12 cellular contexts compared by ENCODE assay signal in genomic region chr5:158995694-158996173, GRCh38.
DNase-seq lines count a peak whose midpoint lies in the region; ATAC-seq and TF ChIP-seq lines count a peak whose summit lies in the region.
"Had no signal": no experiment of that assay in that cellular context is flagged by ENCODE, and none has a peak within 500 bp of the region (broad histone marks: within the 10 kb centered on the region; RNA-seq: fewer than 3 reads in every experiment).

No MANE protein-coding gene starts in this region.

- TF ChIP-seq POLR2A in adrenal gland (IDR thresholded peaks at IDR 0.05), result no peak

- 5 to 12% methylated on average over 6 of the region's 6 CpGs for WGBS in aorta, 2 donors
- WGBS in adrenal gland, 4 donors, result 50 to 67% (median 66%) methylated on average over 6 of the region's 6 CpGs

- H3K4me3 ChIP-seq in ascending aorta (no peak overlapping the region), aorta (ENCODE audit: low read length in 2 of 2) (no peak overlapping the region), adrenal gland (no peak overlapping the region)

- H3K9me3 ChIP-seq in ascending aorta (no peaks in the 10 kb centered on the region), aorta (ENCODE audit: control insufficient read depth, low read length) (no peaks in the 10 kb centered on the region), adrenal gland (replicated peaks in 1 of 3) (no peaks in the 10 kb centered on the region)

- H3K27ac ChIP-seq in ascending aorta, result peak overlapping the region; percentile 73 to 78
- peak overlapping the region; percentile 57 to 72 for H3K27ac ChIP-seq in aorta (ENCODE audit: low read depth in 1 of 2, low read length in 2 of 2)
- H3K27ac ChIP-seq in adrenal gland, result no peak overlapping the region

- TF ChIP-seq CTCF in ascending aorta (IDR thresholded peaks at IDR 0.05) (no peak), adrenal gland (IDR thresholded peaks at IDR 0.05) (no peak), GM20000 (IDR thresholded peaks at IDR 0.05; ENCODE audit: extremely low read depth, missing control alignments) (no peak)

- DNase-seq in Right ventricle myocardium superior (no peak), Right ventricle myocardium inferior (ENCODE audit: missing footprints) (no peak), ascending aorta (ENCODE audit: low spot score in 2 of 2) (no peak), aorta (no peak), adrenal gland (no peak), amygdala (lab: John Stamatoyannopoulos, UW) (no peak), GM20000 (ENCODE audit: low spot score) (no peak)
- DNase-seq: ACHN; activated CD8-positive, alpha-beta memory T cell treated with anti-CD3 and anti-CD28 coated beads, Interleukin-2, amount 10 ng/mL, durations not matched to agents 7 days and 5 days; islet precursor cell; NCI-H345 had no signal

- peaks cover 5 to 49% of the 10 kb centered on the region in 2 donors for H3K4me1 ChIP-seq in ascending aorta
- peaks cover 7 to 14% of the 10 kb centered on the region in 2 donors for H3K4me1 ChIP-seq in aorta (ENCODE audit: control insufficient read depth in 1 of 2, insufficient read depth in 2 of 2, low read length in 2 of 2)
- H3K4me1 ChIP-seq in adrenal gland (replicated peaks in 1 of 2), result peaks cover 0 to 4% of the 10 kb centered on the region in 2 donors

- intact Hi-C loops in Right ventricle myocardium superior (cut with DNase I), result no loop called here
- intact Hi-C loops in Right ventricle myocardium inferior (cut with DNase I), result no loop called here
- intact Hi-C loops in ascending aorta (cut with DNase I), result loop anchor here (2.0 to 5.0 kb wide), 3 partner anchors 19 to 218 kb away; no protein-coding TSS in a partner anchor
- intact Hi-C loops in aorta (cut with DNase I), result loop anchor here in 1 of 2 donors (10.0 kb wide), 1 partner anchor 59 kb away; no protein-coding TSS in a partner anchor
- intact Hi-C loops in adrenal gland (cut with DNase I), result no loop called here

- ATAC-seq in Right ventricle myocardium superior (ENCODE audit: poor library complexity), result peak; percentile 62
- no peak for ATAC-seq in Right ventricle myocardium inferior
- peak; percentile 73 for ATAC-seq in HG02798 (IDR thresholded peaks at IDR 0.05; ENCODE audit: poor library complexity, unreplicated experiment)
- ATAC-seq in aorta (ENCODE audit: low FRiP score), result peak; percentile 33
- ATAC-seq: activated CD8-positive, alpha-beta memory T cell treated with anti-CD3 and anti-CD28 coated beads, Interleukin-2, amount 10 ng/mL, durations not matched to agents 7 days and 5 days had no signal

- H3K27me3 ChIP-seq in ascending aorta (no peaks in the 10 kb centered on the region), aorta (ENCODE audit: control insufficient read depth in 1 of 2, insufficient read depth in 2 of 2, low read length in 1 of 2) (no peaks in the 10 kb centered on the region), adrenal gland (no peaks in the 10 kb centered on the region)

- H3K36me3 ChIP-seq in ascending aorta, result no peaks in the 10 kb centered on the region
- no peaks in the 10 kb centered on the region for H3K36me3 ChIP-seq in aorta (ENCODE audit: control insufficient read depth in 1 of 2, insufficient read depth in 2 of 2, low read length in 1 of 2)
- H3K36me3 ChIP-seq in adrenal gland (replicated peaks in 1 of 2), result no peaks in the 10 kb centered on the region

Comparison
In these comparisons a context has a peak if more than half of its experiments do, and no peak if none do; other contexts are left out.
1. H3K27ac ChIP-seq: peak in ascending aorta (2 of 2) and aorta (2 of 2); none in adrenal gland (0 of 5).